9 cellular contexts compared by ENCODE assay signal in genomic region chr7:131122394-131122793, GRCh38.
"Had no signal": no experiment of that assay in that cellular context is flagged by ENCODE, and none has a peak within 500 bp of the region (broad histone marks: within the 10 kb centered on the region; RNA-seq: fewer than 3 reads in every experiment).

No MANE protein-coding gene starts in this region.

- H3K4me3 Mint-ChIP-seq: activated naive CD4-positive, alpha-beta T cell treated with anti-CD3 and anti-CD28 coated beads, Interleukin-2, amount 50 U/mL, for 24 hours; dendritic cell treated with granulocyte-macrophage colony-stimulating factor and Interleukin-4, amounts not matched to agents 40 ng/mL and 50 ng/mL, for 4 days; type B pancreatic cell had no signal

- H3K9me3 Mint-ChIP-seq: activated naive CD4-positive, alpha-beta T cell treated with anti-CD3 and anti-CD28 coated beads, Interleukin-2, amount 50 U/mL, for 24 hours had no signal

- H3K27ac ChIP-seq: brain microvascular endothelial cell, esophagus muscularis mucosa, skin epidermis had no signal

- H3K27ac Mint-ChIP-seq: dendritic cell treated with granulocyte-macrophage colony-stimulating factor and Interleukin-4, amounts not matched to agents 40 ng/mL and 50 ng/mL, for 4 days; type B pancreatic cell had no signal

- H3K36me3 ChIP-seq: brain microvascular endothelial cell, esophagus muscularis mucosa had no signal

- H3K4me1 Mint-ChIP-seq: activated naive CD4-positive, alpha-beta T cell treated with anti-CD3 and anti-CD28 coated beads, Interleukin-2, amount 50 U/mL, for 24 hours had no signal

- DNase-seq: activated CD4-positive, alpha-beta T cell treated with anti-CD3 and anti-CD28 coated beads, Interleukin-2, amount 50 U/mL, for 4 hours; activated CD4-positive, CD25-positive, alpha-beta regulatory T cell; brain microvascular endothelial cell; cerebellar nuclear complex had no signal

- H3K4me1 ChIP-seq: esophagus muscularis mucosa had no signal

- H3K27me3 ChIP-seq: brain microvascular endothelial cell, esophagus muscularis mucosa had no signal

- H3K36me3 Mint-ChIP-seq: type B pancreatic cell had no signal

- H3K27me3 Mint-ChIP-seq: activated naive CD4-positive, alpha-beta T cell treated with anti-CD3 and anti-CD28 coated beads, Interleukin-2, amount 50 U/mL, for 24 hours had no signal

- H3K4me3 ChIP-seq: esophagus muscularis mucosa, skin epidermis had no signal
